Comparison of ENCODE assay signal across 8 cellular contexts in the genomic region with DNA sequence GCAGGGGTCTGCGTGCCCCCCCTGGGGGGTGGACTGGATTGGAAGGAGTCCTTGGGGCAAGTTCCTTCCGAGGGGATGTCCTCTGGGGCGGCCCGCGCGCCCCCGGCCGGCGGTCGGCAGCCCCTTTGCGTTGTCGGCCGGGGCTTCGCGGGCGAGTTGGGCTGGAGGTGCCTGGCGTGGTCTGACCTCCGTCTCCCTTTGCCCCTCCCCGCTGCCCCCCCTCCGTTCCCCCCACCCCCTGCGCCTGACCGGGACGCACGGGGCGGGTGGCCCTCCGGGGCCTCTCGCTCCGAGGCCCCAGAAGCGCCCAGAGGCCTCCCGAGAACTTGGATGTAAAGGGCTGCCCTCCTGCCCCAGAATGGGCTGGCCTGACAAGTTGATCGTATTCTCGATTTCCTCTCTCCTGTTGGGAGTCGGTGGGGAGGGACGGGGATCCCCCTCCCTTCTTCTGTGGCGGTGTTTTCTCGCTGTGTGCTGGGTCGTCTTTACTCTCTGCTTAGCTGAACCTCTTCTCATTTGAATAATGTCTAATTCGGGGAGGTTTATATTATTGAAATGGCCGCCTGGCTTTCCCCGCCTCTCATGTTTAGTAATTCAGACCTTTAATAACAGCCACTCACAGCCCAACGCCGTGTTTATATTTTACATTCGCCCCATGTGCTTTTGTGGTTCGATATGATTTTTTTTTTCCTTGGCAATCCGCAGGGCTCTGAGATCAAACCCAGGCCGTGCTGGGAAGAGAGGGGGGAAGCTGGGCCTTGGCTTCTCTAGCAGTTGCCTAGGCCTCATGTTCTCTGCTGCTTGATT. TPM values are rescaled to one million over a fixed set of nuclear protein-coding genes. Genes with fewer than 3 reads are reported as not detected.
DNase-seq lines count a peak whose midpoint lies in the region; ATAC-seq and TF ChIP-seq lines count a peak whose summit lies in the region.

No MANE protein-coding gene starts in this region.

- peaks cover under 1% of the 10 kb centered on the region for H3K9me3 Mint-ChIP-seq in chondrocyte (ENCODE audit: low read depth)

- peak overlapping the region; percentile 99 for H3K27ac Mint-ChIP-seq in chondrocyte (ENCODE audit: unreplicated experiment)

- H3K4me1 Mint-ChIP-seq in chondrocyte (ENCODE audit: low read depth): peaks cover 48% of the 10 kb centered on the region

- TF ChIP-seq CTCF in AG04449 (IDR thresholded peaks at IDR 0.05; ENCODE audit: insufficient read depth, low read length, missing control alignments) (no peak), chondrocyte (IDR thresholded peaks at IDR 0.05) (peak; percentile 15)

- H3K36me3 Mint-ChIP-seq in chondrocyte (ENCODE audit: low read depth): no peaks in the 10 kb centered on the region

- peak overlapping the region; percentile 93 for H3K4me3 Mint-ChIP-seq in chondrocyte (ENCODE audit: unreplicated experiment)

- CTCF ChIA-PET in AG04449 (lab: Yijun Ruan, JAX): interaction anchor here (0.7 to 3.5 kb wide), 4 partner anchors 10 to 220 kb away, joined by 3 to 32 read pairs (median 5); no protein-coding TSS in a partner anchor

- DNase-seq in AG04449 (ENCODE audit: low read depth, low spot score) (peak; percentile 9), NCI-H2227 treated with DMSO at 0.1 percent for 48 hours (lab: John Stamatoyannopoulos, UW) (peak; percentile 52), chondrocyte (ENCODE audit: low spot score) (no peak), kidney tubule cell (ENCODE audit: low spot score) (peak; percentile 80)
- DNase-seq in activated CD4-positive, CD25-positive, alpha-beta regulatory T cell treated with anti-CD3 and anti-CD28 coated beads, Interleukin-2, amount 50 U/mL, for 72 hours: peak; percentile 74
- DNase-seq in stimulated activated CD4-positive, alpha-beta T cell treated with anti-CD3 and anti-CD28 coated beads, Interleukin-1b, Interleukin-23, amount 100 ng/mL, for 24 hours (ENCODE audit: low read depth in 4 of 4, low spot score in 1 of 4): peak; percentile 18 to 68 (median 43)

- peak; percentile 42 for ATAC-seq in GM18861 (IDR thresholded peaks at IDR 0.05; ENCODE audit: unreplicated experiment)
- peak; percentile 44 for ATAC-seq in HG03097 (IDR thresholded peaks at IDR 0.05; ENCODE audit: low FRiP score, unreplicated experiment)

- H3K27me3 Mint-ChIP-seq in chondrocyte (ENCODE audit: low read depth): no peaks in the 10 kb centered on the region

- H3K4me3 ChIP-seq in AG04449 (ENCODE audit: low read depth, low read length): peak overlapping the region; percentile 67

- POLR2A ChIA-PET in AG04449 (lab: Yijun Ruan, JAX): no interaction called here

RNA-seq across cellular contexts. Expression of gene POU2F1, which starts 1.3 kb away (rescaled TPM):
- total RNA-seq in chondrocyte: 13.2 to 23.7 TPM (median 14.8 TPM) in 3 replicates
